In the genomic region with DNA sequence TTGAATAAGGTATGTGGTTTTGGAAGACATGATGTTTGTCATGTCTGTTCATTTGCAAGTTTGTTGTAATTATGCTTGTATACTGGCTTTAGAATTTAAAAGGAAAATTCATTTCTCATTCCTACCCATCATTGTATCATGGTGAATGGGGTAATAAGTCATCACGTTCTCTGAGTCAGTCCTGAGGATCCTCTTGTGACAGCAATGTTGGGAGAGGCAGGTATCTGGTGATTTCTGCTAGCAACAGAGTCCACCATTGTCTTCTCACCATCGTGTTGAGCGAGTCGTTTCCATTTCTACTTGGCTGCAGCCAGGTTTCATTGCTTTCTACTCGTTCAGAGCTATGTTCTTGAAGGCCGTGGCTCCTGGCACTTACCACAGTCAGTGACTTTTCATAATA, we compare ENCODE assay signal across 14 cellular contexts.
"Had no signal": no experiment of that assay in that cellular context is flagged by ENCODE, and none has a peak within 500 bp of the region (broad histone marks: within the 10 kb centered on the region; RNA-seq: fewer than 3 reads in every experiment).

No MANE protein-coding gene starts in this region.

- H3K27ac ChIP-seq: left lung had no signal

- FAIRE-seq: astrocyte, bronchial epithelial cell, islet of Langerhans had no signal

- H3K9me3 ChIP-seq: left lung, mucosa of descending colon had no signal

- H3K36me3 ChIP-seq: left lung had no signal

- DNase-seq: activated naive CD4-positive, alpha-beta T cell treated with anti-CD3 and anti-CD28 coated beads for 36 hours; endodermal cell; left lung; mucosa of descending colon; naive thymus-derived CD8-positive, alpha-beta T cell; posterior cingulate gyrus; stimulated activated CD4-positive, alpha-beta T cell treated with anti-CD3 and anti-CD28 coated beads, Interleukin-15, amount 100 ng/mL, for 24 hours; stimulated activated CD4-positive, alpha-beta T cell treated with anti-CD3 and anti-CD28 coated beads, Interleukin-4, amount 100 ng/mL, for 24 hours; stimulated activated naive CD4-positive, alpha-beta T cell treated with Interleukin-2 at 50 U/mL for 16 hours; T-helper 9 cell had no signal

- H3K27me3 ChIP-seq: left lung had no signal

- H3K9me3 Mint-ChIP-seq: activated naive CD4-positive, alpha-beta T cell treated with anti-CD3 and anti-CD28 coated beads for 36 hours; activated T-helper 2 cell treated with anti-CD3 and anti-CD28 coated beads, Interferon-gamma antibody, Interleukin-2, Interleukin-4, amounts not matched to agents 10 μg/mL and 5 μg/mL and 100 μg/mL, durations not matched to agents 14 hours and 24 hours and 36 hours; endodermal cell; naive thymus-derived CD8-positive, alpha-beta T cell had no signal

- H3K4me3 Mint-ChIP-seq: activated naive CD4-positive, alpha-beta T cell treated with anti-CD3 and anti-CD28 coated beads for 36 hours; endodermal cell had no signal

- H3K4me3 ChIP-seq: left lung, mucosa of descending colon had no signal

- H3K27me3 Mint-ChIP-seq: naive thymus-derived CD8-positive, alpha-beta T cell had no signal

- H3K27ac Mint-ChIP-seq: activated T-helper 2 cell treated with anti-CD3 and anti-CD28 coated beads, Interferon-gamma antibody, Interleukin-2, Interleukin-4, amounts not matched to agents 10 μg/mL and 5 μg/mL and 100 μg/mL, durations not matched to agents 14 hours and 24 hours and 36 hours; endodermal cell had no signal

- ATAC-seq: left lung; mucosa of descending colon; naive thymus-derived CD8-positive, alpha-beta T cell had no signal
